In the genomic region with DNA sequence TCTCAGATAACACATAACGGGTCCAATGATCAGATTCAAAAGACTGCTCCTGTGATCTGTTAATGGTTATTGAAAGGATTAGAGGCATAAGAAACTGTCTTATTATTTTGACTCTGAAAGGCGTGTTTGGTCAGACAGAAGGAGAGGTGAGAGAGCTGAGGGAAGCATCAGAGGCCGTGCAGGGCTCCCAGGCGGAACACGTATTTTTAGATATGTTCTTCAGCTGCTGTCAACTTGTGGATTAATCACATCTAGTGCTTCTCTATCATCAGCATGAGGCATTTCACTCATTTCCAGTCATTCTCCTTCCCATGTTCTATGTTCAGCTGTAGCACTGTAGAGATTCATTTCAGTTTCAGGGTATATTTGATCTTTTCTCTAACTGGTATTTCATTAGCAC, we compare ENCODE assay signal across 21 cellular contexts.
"Had no signal": no experiment of that assay in that cellular context is flagged by ENCODE, and none has a peak within 500 bp of the region (broad histone marks: within the 10 kb centered on the region; RNA-seq: fewer than 3 reads in every experiment).

No MANE protein-coding gene starts in this region.

- H3K36me3 ChIP-seq: breast epithelium, right lobe of liver, thoracic aorta had no signal

- H3K9me3 ChIP-seq: breast epithelium, right lobe of liver, thoracic aorta had no signal

- H3K4me3 Mint-ChIP-seq: activated B cell treated with CpG ODN at 0.5 μM for 24 hours; activated CD8-positive, alpha-beta T cell treated with anti-CD3 and anti-CD28 coated beads for 36 hours; activated naive CD4-positive, alpha-beta T cell treated with anti-CD3 and anti-CD28 coated beads, Interleukin-2, amount 50 U/mL, for 24 hours; activated naive CD8-positive, alpha-beta T cell treated with anti-CD3 and anti-CD28 coated beads, Interleukin-2, amount 50 U/mL, for 24 hours; activated T-cell treated with anti-CD3 and anti-CD28 coated beads, Interleukin-2, amount 50 U/mL, for 4 hours; activated T-helper 17 cell treated with anti-CD3 and anti-CD28 coated beads, Interleukin-2, amount 50 U/mL, for 72 hours; natural killer cell had no signal

- DNase-seq: activated B cell treated with CpG ODN at 0.5 μM for 24 hours; activated CD4-positive, alpha-beta T cell treated with anti-CD3 and anti-CD28 coated beads, Interleukin-2, amount 50 U/mL, for 1 hour; activated CD8-positive, alpha-beta T cell treated with anti-CD3 and anti-CD28 coated beads for 36 hours; activated naive CD8-positive, alpha-beta T cell treated with anti-CD3 and anti-CD28 coated beads, Interleukin-2, amount 50 U/mL, for 24 hours; activated T-cell treated with anti-CD3 and anti-CD28 coated beads, Interleukin-2, amount 50 U/mL, for 4 hours; dermis blood vessel endothelial cell; effector CD8-positive, alpha-beta T cell; foreskin fibroblast; head of caudate nucleus; kidney glomerular epithelial cell; natural killer cell; posterior cingulate gyrus; right lobe of liver; stimulated activated CD4-positive, alpha-beta T cell treated with anti-CD3 and anti-CD28 coated beads, Interleukin-2, amount 100 ng/mL, for 48 hours; stimulated activated naive CD4-positive, alpha-beta T cell treated with Interleukin-2 at 50 U/mL for 16 hours; T-helper 2 cell; trophoblast cell had no signal

- ATAC-seq: activated CD8-positive, alpha-beta T cell treated with anti-CD3 and anti-CD28 coated beads for 36 hours; activated naive CD8-positive, alpha-beta T cell treated with anti-CD3 and anti-CD28 coated beads, Interleukin-2, amount 50 U/mL, for 24 hours; activated T-cell treated with anti-CD3 and anti-CD28 coated beads, Interleukin-2, amount 50 U/mL, for 4 hours; activated T-helper 17 cell treated with anti-CD3 and anti-CD28 coated beads, Interleukin-2, amount 50 U/mL, for 72 hours; natural killer cell; right lobe of liver had no signal

- H3K27me3 Mint-ChIP-seq: activated B cell treated with CpG ODN at 0.5 μM for 24 hours; activated CD8-positive, alpha-beta T cell treated with anti-CD3 and anti-CD28 coated beads for 36 hours; activated naive CD4-positive, alpha-beta T cell treated with anti-CD3 and anti-CD28 coated beads, Interleukin-2, amount 50 U/mL, for 24 hours; activated naive CD8-positive, alpha-beta T cell treated with anti-CD3 and anti-CD28 coated beads, Interleukin-2, amount 50 U/mL, for 24 hours; activated T-helper 17 cell treated with anti-CD3 and anti-CD28 coated beads, Interleukin-2, amount 50 U/mL, for 72 hours had no signal

- H3K4me1 Mint-ChIP-seq: activated B cell treated with CpG ODN at 0.5 μM for 24 hours; activated naive CD4-positive, alpha-beta T cell treated with anti-CD3 and anti-CD28 coated beads, Interleukin-2, amount 50 U/mL, for 24 hours had no signal

- H3K36me3 Mint-ChIP-seq: natural killer cell had no signal

- H3K27me3 ChIP-seq: breast epithelium, right lobe of liver had no signal

- H3K27ac Mint-ChIP-seq: activated B cell treated with CpG ODN at 0.5 μM for 24 hours; activated CD8-positive, alpha-beta T cell treated with anti-CD3 and anti-CD28 coated beads for 36 hours; activated naive CD4-positive, alpha-beta T cell treated with anti-CD3 and anti-CD28 coated beads, Interleukin-2, amount 50 U/mL, for 24 hours; activated naive CD8-positive, alpha-beta T cell treated with anti-CD3 and anti-CD28 coated beads, Interleukin-2, amount 50 U/mL, for 24 hours; activated T-helper 17 cell treated with anti-CD3 and anti-CD28 coated beads, Interleukin-2, amount 50 U/mL, for 72 hours; natural killer cell had no signal

- H3K4me1 ChIP-seq: right lobe of liver had no signal

- H3K27ac ChIP-seq: breast epithelium, right lobe of liver, thoracic aorta had no signal

- H3K4me3 ChIP-seq: breast epithelium, right lobe of liver, thoracic aorta had no signal

- H3K9me3 Mint-ChIP-seq: activated B cell treated with CpG ODN at 0.5 μM for 24 hours; activated CD8-positive, alpha-beta T cell treated with anti-CD3 and anti-CD28 coated beads for 36 hours; activated naive CD4-positive, alpha-beta T cell treated with anti-CD3 and anti-CD28 coated beads, Interleukin-2, amount 50 U/mL, for 24 hours; activated naive CD8-positive, alpha-beta T cell treated with anti-CD3 and anti-CD28 coated beads, Interleukin-2, amount 50 U/mL, for 24 hours; activated T-cell treated with anti-CD3 and anti-CD28 coated beads, Interleukin-2, amount 50 U/mL, for 4 hours; natural killer cell had no signal
